14 cellular contexts compared by ENCODE assay signal in the genomic region with DNA sequence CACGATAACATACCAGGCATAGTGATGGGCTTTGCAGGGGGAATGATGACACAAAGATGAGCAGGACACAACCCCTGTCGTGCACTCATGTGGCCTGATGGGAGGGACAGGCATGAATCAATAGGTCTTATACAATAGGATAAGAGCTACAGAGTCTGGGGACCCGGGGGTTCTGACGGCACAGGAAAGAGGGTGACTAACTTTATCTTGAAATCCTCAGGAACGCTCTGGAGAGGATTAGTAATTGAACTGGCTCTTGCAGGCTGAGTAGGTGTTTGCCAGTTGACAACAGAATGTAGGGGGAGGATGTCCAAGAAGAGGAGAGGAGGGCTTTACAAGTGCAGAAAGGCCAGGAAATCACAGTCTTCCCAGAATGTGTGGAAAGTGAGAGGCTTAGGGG.
DNase-seq lines count a peak whose midpoint lies in the region; ATAC-seq and TF ChIP-seq lines count a peak whose summit lies in the region.
"Had no signal": no experiment of that assay in that cellular context is flagged by ENCODE, and none has a peak within 500 bp of the region (broad histone marks: within the 10 kb centered on the region; RNA-seq: fewer than 3 reads in every experiment).

No MANE protein-coding gene starts in this region.

- DNase-seq in H4 (ENCODE audit: low spot score) = peak; percentile 32
- peak; percentile 85 to 92 for DNase-seq in SW 1271 (lab: John Stamatoyannopoulos, UW)
- DNase-seq in fibroblast of pulmonary artery (ENCODE audit: low read depth) = peak; percentile 87
- DNase-seq in renal cortical epithelial cell (ENCODE audit: low read depth) = peak; percentile 77
- no peak for DNase-seq in activated CD4-positive, CD25-positive, alpha-beta regulatory T cell treated with anti-CD3 and anti-CD28 coated beads, Interleukin-2, amount 50 U/mL, for 72 hours
- no peak for DNase-seq in GM10266 (ENCODE audit: extremely low spot score)
- no peak for DNase-seq in MV-4-11 (lab: John Stamatoyannopoulos, UW)
- DNase-seq: activated T-cell treated with anti-CD3 and anti-CD28 coated beads for 4 hours, NCI-H2081 treated with DMSO at 0.1 percent for 48 hours, right lobe of liver had no signal

- TF ChIP-seq CTCF in fibroblast of pulmonary artery (IDR thresholded peaks at IDR 0.05; ENCODE audit: low read length, missing control alignments) (no peak), GM10266 (IDR thresholded peaks at IDR 0.05; ENCODE audit: control insufficient read depth, insufficient read depth, low read depth, missing control alignments) (no peak)

- ATAC-seq in HG02973 (IDR thresholded peaks at IDR 0.05; ENCODE audit: unreplicated experiment) = no peak
- ATAC-seq: gastroesophageal sphincter, HepG2, Panc1, right lobe of liver had no signal

- H3K4me3 ChIP-seq in fibroblast of pulmonary artery (replicated peaks; ENCODE audit: low read depth, low read length) = no peak overlapping the region
- H3K4me3 ChIP-seq: gastroesophageal sphincter, right lobe of liver had no signal

Comparison
In these comparisons a context has a peak if more than half of its experiments do, and no peak if none do; other contexts are left out.
1. DNase-seq: peak in H4 (single experiment), SW 1271 (2 of 2), fibroblast of pulmonary artery (single experiment) and renal cortical epithelial cell (single experiment); none in activated CD4-positive, CD25-positive, alpha-beta regulatory T cell treated with anti-CD3 and anti-CD28 coated beads, Interleukin-2, amount 50 U/mL, for 72 hours (single experiment), GM10266 (single experiment) and MV-4-11 (single experiment).